Comparison of ENCODE assay signal across 4 cellular contexts in genomic region chr12:9952954-9953729, GRCh38. TPM values are rescaled to one million over a fixed set of nuclear protein-coding genes. Genes with fewer than 3 reads are reported as not detected.
"Had no signal": no experiment of that assay in that cellular context is flagged by ENCODE, and none has a peak within 500 bp of the region (broad histone marks: within the 10 kb centered on the region; RNA-seq: fewer than 3 reads in every experiment).

No MANE protein-coding gene starts in this region.

RNA-seq across cellular contexts. Expression of gene CLEC12A, which starts 18.1 kb away (rescaled TPM):
- total RNA-seq: LHCN-M2, M059J, MCF 10A, NCI-H460 had no signal

RNA-seq across cellular contexts. Expression of gene CLEC2A, which starts 21.0 kb away (rescaled TPM):
- total RNA-seq: LHCN-M2, M059J, MCF 10A, NCI-H460 had no signal

RNA-seq across cellular contexts. Expression of gene CLEC1B, which starts 45.8 kb away (rescaled TPM):
- total RNA-seq: LHCN-M2, M059J, MCF 10A, NCI-H460 had no signal

RNA-seq across cellular contexts. Expression of gene CLEC12B, which starts 57.3 kb away (rescaled TPM):
- total RNA-seq: LHCN-M2, MCF 10A, NCI-H460 had no signal
